8 cellular contexts compared by ENCODE assay signal in the genomic region with DNA sequence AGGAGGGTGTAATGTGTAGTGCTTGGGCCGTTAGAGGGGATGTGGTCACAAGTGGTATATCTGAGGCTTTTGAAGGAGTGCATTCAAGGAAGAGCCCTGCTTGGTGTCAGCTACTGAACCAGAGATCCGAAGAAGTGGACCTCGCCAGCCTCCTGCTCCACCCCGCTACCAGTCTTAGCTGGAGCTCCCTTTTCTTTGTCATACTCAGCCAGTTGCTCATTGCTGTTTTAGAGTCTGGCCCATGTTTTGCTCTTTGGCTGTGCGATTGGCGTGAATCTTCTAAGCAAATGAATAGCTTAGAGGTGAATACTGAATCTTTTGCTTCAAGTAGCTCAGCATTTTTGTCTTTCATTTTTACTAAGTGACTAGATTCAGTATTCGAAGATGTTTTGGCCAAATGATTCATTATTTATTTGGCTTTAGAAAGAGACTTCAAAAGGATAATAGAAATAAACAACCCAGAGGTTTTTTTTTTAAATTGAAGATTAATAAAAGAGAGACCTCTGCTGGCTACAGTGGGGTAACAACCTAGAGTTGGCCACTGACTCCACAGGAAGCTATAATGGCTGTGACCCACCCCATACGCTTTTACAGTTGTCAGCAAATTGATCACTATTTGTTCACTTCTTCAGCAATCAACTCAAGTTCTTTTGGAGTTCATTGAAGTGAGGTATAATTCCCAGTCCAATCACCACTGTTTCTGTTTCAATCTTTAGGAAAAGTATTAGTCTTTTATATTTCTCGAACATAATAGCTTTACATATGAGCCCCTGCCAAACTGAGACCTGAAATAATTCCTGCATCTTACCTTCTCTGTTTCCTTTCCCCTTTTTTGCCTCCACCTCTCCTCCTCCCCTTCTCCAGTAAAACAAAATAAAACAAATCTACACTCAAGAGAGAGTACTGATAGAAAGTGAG. TPM values are rescaled to one million over a fixed set of nuclear protein-coding genes. Genes with fewer than 3 reads are reported as not detected.
DNase-seq lines count a peak whose midpoint lies in the region; ATAC-seq and TF ChIP-seq lines count a peak whose summit lies in the region.

No MANE protein-coding gene starts in this region.

- peak overlapping the region; percentile 91 for H2AFZ ChIP-seq in GM23248

- H3K4me1 Mint-ChIP-seq in activated B cell treated with CpG ODN at 0.5 μM for 24 hours (peaks cover 13% of the 10 kb centered on the region), endodermal cell (peaks cover 45% of the 10 kb centered on the region)

- TF ChIP-seq CTCF in activated B cell treated with CpG ODN at 0.5 μM for 24 hours (IDR thresholded peaks at IDR 0.05) = peak; percentile 19
- TF ChIP-seq CTCF in endodermal cell (conservative IDR thresholded peaks at IDR 0.05) = peak; percentile 93

- H3K27ac ChIP-seq in GM23248 (peak overlapping the region; percentile 90), endodermal cell (ENCODE audit: low read depth, low read length) (no peak overlapping the region), muscle layer of duodenum (ENCODE audit: low read length) (peak overlapping the region; percentile 47)

- DNase-seq in NCI-H2171 treated with DMSO at 0.1 percent for 48 hours (lab: John Stamatoyannopoulos, UW) (peak; percentile 25), NCI-H2171 (lab: John Stamatoyannopoulos, UW) (no peak), GM23248 (peak; percentile 92), LoVo (ENCODE audit: low spot score) (peak; percentile 65), activated B cell treated with CpG ODN at 0.5 μM for 24 hours (peak; percentile 19), endodermal cell (no peak), OCI-M2 (lab: John Stamatoyannopoulos, UW; ENCODE audit: unreplicated experiment) (no peak)

- peak overlapping the region; percentile 84 for H3K4me2 ChIP-seq in GM23248 (ENCODE audit: unreplicated experiment)

- H3K9me3 ChIP-seq in GM23248 (ENCODE audit: low read depth) = no peaks in the 10 kb centered on the region
- H3K9me3 ChIP-seq in endodermal cell (ENCODE audit: control insufficient read depth, low read length) = no peaks in the 10 kb centered on the region
- no peaks in the 10 kb centered on the region for H3K9me3 ChIP-seq in muscle layer of duodenum (ENCODE audit: control insufficient read depth in 1 of 2, low read length in 2 of 2)

- no peaks in the 10 kb centered on the region for H3K27me3 ChIP-seq in GM23248 (replicated peaks; ENCODE audit: insufficient read depth)
- H3K27me3 ChIP-seq in endodermal cell (ENCODE audit: control insufficient read depth, insufficient read depth, low read length, poor library complexity, severe bottlenecking) = no peaks in the 10 kb centered on the region
- no peaks in the 10 kb centered on the region for H3K27me3 ChIP-seq in muscle layer of duodenum (ENCODE audit: low read depth, low read length)

- POLR2A ChIA-PET in activated B cell treated with CpG ODN at 0.5 μM for 24 hours (lab: Charles Lee) = interaction anchor here (0.5 to 3.2 kb wide), 17 partner anchors 12 to 380 kb away, joined by 3 to 70 read pairs (median 7); a partner anchor contains a TSS

- H3K27ac Mint-ChIP-seq in activated B cell treated with CpG ODN at 0.5 μM for 24 hours = peak overlapping the region; percentile 72
- peak overlapping the region; percentile 40 for H3K27ac Mint-ChIP-seq in endodermal cell

- H3K4me3 Mint-ChIP-seq in activated B cell treated with CpG ODN at 0.5 μM for 24 hours (peak overlapping the region; percentile 30), endodermal cell (no peak overlapping the region)

- no peaks in the 10 kb centered on the region for H3K9me2 ChIP-seq in GM23248 (ENCODE audit: insufficient read depth)

- H3K9ac ChIP-seq in GM23248 = peak overlapping the region; percentile 74
- no peak overlapping the region for H3K9ac ChIP-seq in endodermal cell (ENCODE audit: extremely low read depth, low read length, poor library complexity, severe bottlenecking)

- H3K36me3 ChIP-seq in GM23248 (ENCODE audit: low read depth) (no peaks in the 10 kb centered on the region), endodermal cell (ENCODE audit: control insufficient read depth, insufficient read depth, low read length) (no peaks in the 10 kb centered on the region), muscle layer of duodenum (ENCODE audit: control insufficient read depth in 1 of 2, insufficient read depth in 2 of 2, low read length in 2 of 2) (no peaks in the 10 kb centered on the region)

- no peaks in the 10 kb centered on the region for H3K27me3 Mint-ChIP-seq in activated B cell treated with CpG ODN at 0.5 μM for 24 hours
- H3K27me3 Mint-ChIP-seq in endodermal cell (ENCODE audit: insufficient read depth) = no peaks in the 10 kb centered on the region

- CTCF ChIA-PET in activated B cell treated with CpG ODN at 0.5 μM for 24 hours (lab: Charles Lee) = interaction anchor here (0.6 to 5.2 kb wide), 58 partner anchors 9 to 990 kb away, joined by 3 to 148 read pairs (median 4); a partner anchor contains a TSS

- in situ Hi-C loops in GM23248 (cut with MboI) = no loop called here

- H3K79me2 ChIP-seq in GM23248 (ENCODE audit: insufficient read depth) = peaks cover 67% of the 10 kb centered on the region

- no peaks in the 10 kb centered on the region for H3K36me3 Mint-ChIP-seq in activated B cell treated with CpG ODN at 0.5 μM for 24 hours (ENCODE audit: low read depth)
- no peaks in the 10 kb centered on the region for H3K36me3 Mint-ChIP-seq in endodermal cell (ENCODE audit: low read depth)

- H3K9me3 Mint-ChIP-seq in activated B cell treated with CpG ODN at 0.5 μM for 24 hours (no peaks in the 10 kb centered on the region), endodermal cell (no peaks in the 10 kb centered on the region)

- H3K4me1 ChIP-seq in GM23248 (ENCODE audit: insufficient read depth) = peaks cover 19% of the 10 kb centered on the region
- H3K4me1 ChIP-seq in endodermal cell (ENCODE audit: control insufficient read depth, insufficient read depth, low read length) = peaks cover 8% of the 10 kb centered on the region
- peaks cover 0 to 4% of the 10 kb centered on the region in 2 donors for H3K4me1 ChIP-seq in muscle layer of duodenum (ENCODE audit: control insufficient read depth in 1 of 2, insufficient read depth in 2 of 2, low read length in 2 of 2)

- ATAC-seq in activated B cell treated with CpG ODN at 0.5 μM for 24 hours (ENCODE audit: low read depth) = peak; percentile 91

- no peaks in the 10 kb centered on the region for H4K20me1 ChIP-seq in GM23248 (ENCODE audit: insufficient read depth)

- WGBS in GM23248 (ENCODE audit: low coverage in 1 of 2, low lambda C conversion rate in 2 of 2, missing lambda C conversion rate in 2 of 2), 2 experiments = 11% methylated on average over 9 of the region's 9 CpGs
- 77 to 78% methylated on average over 7 to 9 of the region's 9 CpGs for WGBS in endodermal cell (ENCODE audit: insufficient coverage in 1 of 2, insufficient read length in 1 of 2), 2 experiments

- intact Hi-C loops in activated B cell treated with CpG ODN at 0.5 μM for 24 hours (cut with micrococcal nuclease) = loop anchor here (1.0 to 10.0 kb wide), 7 partner anchors 12 to 702 kb away; a partner anchor contains a TSS

- H3K4me3 ChIP-seq in GM23248 = peak overlapping the region; percentile 69
- H3K4me3 ChIP-seq in endodermal cell (ENCODE audit: low read length) = no peak overlapping the region
- H3K4me3 ChIP-seq in muscle layer of duodenum (ENCODE audit: low read depth in 1 of 2, low read length in 2 of 2) = peak overlapping the region in 1 of 2 donors; percentile 10

- H3F3A ChIP-seq in GM23248 (ENCODE audit: insufficient read depth) = peaks cover 23% of the 10 kb centered on the region

RNA-seq across cellular contexts. Expression of a gene that starts 19.9 kb away (rescaled TPM):
- 24.4 and 27.9 TPM in 2 replicates for total RNA-seq in GM23248 (2014; rRNA removed; shearing (Covaris generic))
- polyA plus RNA-seq in GM23248 (2016; fragmentation: Nextera tagmentation; extraction: Ambion mirVana) = 3.4 TPM in 2 replicates
- 56.6 and 59.0 TPM in 2 replicates for total RNA-seq in activated B cell treated with CpG ODN at 0.5 μM for 24 hours
- total RNA-seq in endodermal cell = 10 to 100 TPM; 40.1 to 63.9 TPM
- polyA plus RNA-seq in endodermal cell (2013, experiment 1 of 2) = 52.2 TPM
- polyA plus RNA-seq in endodermal cell (2013, experiment 2 of 2) = 53.2 TPM

RNA-seq across cellular contexts. Expression of a gene that starts 41.0 kb away (rescaled TPM):
- not detected in 2 replicates for total RNA-seq in GM23248 (2014; rRNA removed; shearing (Covaris generic))
- 0.18 TPM in 1 of 2 replicates, not detected in the other for polyA plus RNA-seq in GM23248 (2016; fragmentation: Nextera tagmentation; extraction: Ambion mirVana)
- 0.39 TPM in 1 of 2 replicates, not detected in the other for total RNA-seq in activated B cell treated with CpG ODN at 0.5 μM for 24 hours
- 1 to 10 TPM; 5.4 to 7.2 TPM for total RNA-seq in endodermal cell
- polyA plus RNA-seq in endodermal cell (2013, experiment 1 of 2) = 15.4 TPM
- polyA plus RNA-seq in endodermal cell (2013, experiment 2 of 2) = 11.8 TPM

RNA-seq across cellular contexts. Expression of a gene that starts 48.4 kb away (rescaled TPM):
- 5.2 and 5.4 TPM in 2 replicates for total RNA-seq in GM23248 (2014; rRNA removed; shearing (Covaris generic))
- polyA plus RNA-seq in GM23248 (2016; fragmentation: Nextera tagmentation; extraction: Ambion mirVana) = 3.4 and 3.8 TPM in 2 replicates
- 0.75 and 0.81 TPM in 2 replicates for total RNA-seq in activated B cell treated with CpG ODN at 0.5 μM for 24 hours
- total RNA-seq in endodermal cell = 1 to 10 TPM; 1.8 to 3.2 TPM
- polyA plus RNA-seq in endodermal cell (2013, experiment 1 of 2) = 8.8 TPM
- 7.7 TPM for polyA plus RNA-seq in endodermal cell (2013, experiment 2 of 2)

Comparison
In these comparisons a context has a peak if more than half of its experiments do, and no peak if none do; other contexts are left out.
1. DNase-seq: peak in NCI-H2171 treated with DMSO at 0.1 percent for 48 hours (single experiment), GM23248 (single experiment), LoVo (single experiment) and activated B cell treated with CpG ODN at 0.5 μM for 24 hours (single experiment); none in NCI-H2171 (single experiment), endodermal cell (single experiment) and OCI-M2 (single experiment).